1 cellular context compared by ENCODE assay signal in genomic region chr4:53905281-53905934, GRCh38.
A peak's percentile ranks its signal among the peaks of the same experiment; 100 is the strongest.
TF ChIP-seq lines count a peak whose summit lies in the region.

No MANE protein-coding gene starts in this region.

TF ChIP-seq in HepG2, 621 proteins besides CTCF, POLR2A, EP300 and RAD21 (continued from another document):
- TF ChIP-seq AHDC1 (CRISPR knock-in tag; IDR thresholded peaks at IDR 0.05; ENCODE audit: borderline replicate concordance), result peak; percentile 33; the same call in 1 of the 2 replicates
- 0 out of 2 replicates have a peak, but pooled peaks have one; percentile 5 for TF ChIP-seq FOXA3 (CRISPR knock-in tag; IDR thresholded peaks at IDR 0.05)
- TF ChIP-seq DMAP1 (CRISPR knock-in tag; IDR thresholded peaks at IDR 0.05), result no peak
- TF ChIP-seq HIC2 (CRISPR knock-in tag; IDR thresholded peaks at IDR 0.05; ENCODE audit: low read depth), result no peak
- no peak for TF ChIP-seq SIN3B (IDR thresholded peaks at IDR 0.05; ENCODE audit: low read length)
- TF ChIP-seq ZNF382 (CRISPR knock-in tag; IDR thresholded peaks at IDR 0.05; ENCODE audit: borderline replicate concordance), result no peak
- TF ChIP-seq ZNF317 (CRISPR knock-in tag; IDR thresholded peaks at IDR 0.05), result 0 out of 2 replicates have a peak, but pooled peaks have one; percentile 45
- TF ChIP-seq DRAP1 (CRISPR knock-in tag; IDR thresholded peaks at IDR 0.05), result 0 out of 2 replicates have a peak, but pooled peaks have one; percentile 6
- no peak for TF ChIP-seq ETV5 (CRISPR knock-in tag; IDR thresholded peaks at IDR 0.05; ENCODE audit: borderline replicate concordance)
- no peak for TF ChIP-seq ZBTB25 (CRISPR knock-in tag; IDR thresholded peaks at IDR 0.05)
- no peak for TF ChIP-seq POLR2G (IDR thresholded peaks at IDR 0.05; ENCODE audit: low read depth, low read length)
- no peak for TF ChIP-seq ZNF670 (CRISPR knock-in tag; IDR thresholded peaks at IDR 0.05; ENCODE audit: borderline replicate concordance)
- no peak for TF ChIP-seq CERS6 (CRISPR knock-in tag; IDR thresholded peaks at IDR 0.05)
